In the genomic region with DNA sequence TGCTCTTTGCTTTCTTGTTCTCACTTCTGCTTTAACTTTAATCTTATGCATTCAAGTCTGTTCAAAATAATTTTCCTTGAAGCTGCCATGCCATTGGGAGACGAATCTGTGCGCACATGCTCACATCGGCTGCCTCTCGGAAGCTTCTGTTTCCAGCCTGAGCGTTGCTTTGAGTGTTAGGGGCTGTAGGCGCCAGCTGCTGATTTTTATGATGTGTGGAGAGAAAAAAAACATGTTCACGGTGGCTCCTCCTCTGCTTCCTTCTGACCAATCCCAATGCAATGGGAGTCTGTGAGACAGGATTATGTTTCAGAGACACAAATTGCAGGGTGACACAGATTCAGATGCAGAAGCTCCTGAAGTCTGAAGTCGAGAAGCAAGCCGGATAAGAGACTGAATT, we compare ENCODE assay signal across 9 cellular contexts. TPM values are rescaled to one million over a fixed set of nuclear protein-coding genes. Genes with fewer than 3 reads are reported as not detected.
DNase-seq lines count a peak whose midpoint lies in the region; ATAC-seq and TF ChIP-seq lines count a peak whose summit lies in the region.
"Had no signal": no experiment of that assay in that cellular context is flagged by ENCODE, and none has a peak within 500 bp of the region (broad histone marks: within the 10 kb centered on the region; RNA-seq: fewer than 3 reads in every experiment).

TSS of gene MC4R (minus strand) at position 178 of the 400 bp plus-strand sequence. CDS start 426 bp downstream, outside the sequence.

- H3K27me3 Mint-ChIP-seq in progenitor cell of endocrine pancreas, result peaks cover 8% of the 10 kb centered on the region
- no peaks in the 10 kb centered on the region for H3K27me3 Mint-ChIP-seq in activated CD8-positive, alpha-beta T cell treated with anti-CD3 and anti-CD28 coated beads, Interleukin-2, amount 10 ng/mL, durations not matched to agents 7 days and 5 days (ENCODE audit: low read depth)

- no peak for ATAC-seq in GM21619 (IDR thresholded peaks at IDR 0.05; ENCODE audit: unreplicated experiment)
- no peak for ATAC-seq in activated CD8-positive, alpha-beta T cell treated with anti-CD3 and anti-CD28 coated beads, Interleukin-2, amount 10 ng/mL, durations not matched to agents 7 days and 5 days
- no peak for ATAC-seq in HG03378 (IDR thresholded peaks at IDR 0.05; ENCODE audit: unreplicated experiment)

- peaks cover 5% of the 10 kb centered on the region for H3K9me3 Mint-ChIP-seq in progenitor cell of endocrine pancreas (ENCODE audit: low read depth)
- H3K9me3 Mint-ChIP-seq in activated CD8-positive, alpha-beta T cell treated with anti-CD3 and anti-CD28 coated beads, Interleukin-2, amount 10 ng/mL, durations not matched to agents 7 days and 5 days (ENCODE audit: insufficient read depth), result no peaks in the 10 kb centered on the region

- POLR2A ChIA-PET in activated CD8-positive, alpha-beta T cell treated with anti-CD3 and anti-CD28 coated beads, Interleukin-2, amount 10 ng/mL, durations not matched to agents 7 days and 5 days (lab: Charles Lee), result no interaction called here

- H3K4me1 Mint-ChIP-seq in progenitor cell of endocrine pancreas (ENCODE audit: low read depth), result peaks cover 5% of the 10 kb centered on the region
- H3K4me1 Mint-ChIP-seq in activated CD8-positive, alpha-beta T cell treated with anti-CD3 and anti-CD28 coated beads, Interleukin-2, amount 10 ng/mL, durations not matched to agents 7 days and 5 days (ENCODE audit: low read depth), result no peaks in the 10 kb centered on the region

- CTCF ChIA-PET in activated CD8-positive, alpha-beta T cell treated with anti-CD3 and anti-CD28 coated beads, Interleukin-2, amount 10 ng/mL, durations not matched to agents 7 days and 5 days (lab: Charles Lee), result no interaction called here

- H3K4me3 Mint-ChIP-seq in progenitor cell of endocrine pancreas (ENCODE audit: low read depth), result peak within 1 kb of the TSS; percentile 60
- H3K4me3 Mint-ChIP-seq in activated CD8-positive, alpha-beta T cell treated with anti-CD3 and anti-CD28 coated beads, Interleukin-2, amount 10 ng/mL, durations not matched to agents 7 days and 5 days, result no peak within 1 kb of the TSS

- no peaks in the 10 kb centered on the region for H3K36me3 Mint-ChIP-seq in progenitor cell of endocrine pancreas (ENCODE audit: insufficient read depth)
- H3K36me3 Mint-ChIP-seq in activated CD8-positive, alpha-beta T cell treated with anti-CD3 and anti-CD28 coated beads, Interleukin-2, amount 10 ng/mL, durations not matched to agents 7 days and 5 days (ENCODE audit: low read depth), result no peaks in the 10 kb centered on the region

- TF ChIP-seq CTCF in fibroblast of the aortic adventitia (IDR thresholded peaks at IDR 0.05; ENCODE audit: insufficient read depth, low read length) (no peak), progenitor cell of endocrine pancreas (IDR thresholded peaks at IDR 0.05; ENCODE audit: unreplicated experiment) (no peak)

- no peak within 1 kb of the TSS for H3K27ac Mint-ChIP-seq in progenitor cell of endocrine pancreas
- no peak within 1 kb of the TSS for H3K27ac Mint-ChIP-seq in activated CD8-positive, alpha-beta T cell treated with anti-CD3 and anti-CD28 coated beads, Interleukin-2, amount 10 ng/mL, durations not matched to agents 7 days and 5 days

- peak within 1 kb of the TSS; percentile 7 for H3K4me3 ChIP-seq in fibroblast of the aortic adventitia (ENCODE audit: low read depth, low read length)

- DNase-seq in HPDE6-E6E7 (ENCODE audit: extremely low spot score) (peak; percentile 19), NCI-H82 (lab: John Stamatoyannopoulos, UW) (peak; percentile 96), fibroblast of the aortic adventitia (ENCODE audit: low read depth) (peak; percentile 53), progenitor cell of endocrine pancreas (ENCODE audit: low spot score, unreplicated experiment) (no peak)
- no peak for DNase-seq in activated CD8-positive, alpha-beta T cell treated with anti-CD3 and anti-CD28 coated beads, Interleukin-2, amount 10 ng/mL, durations not matched to agents 7 days and 5 days

RNA-seq across cellular contexts. Expression of gene MC4R, which starts in this region (rescaled TPM):
- total RNA-seq in fibroblast of the aortic adventitia (ENCODE audit: low replicate concordance) (not detected in 2 replicates), progenitor cell of endocrine pancreas (not detected in 2 replicates)
- not detected for total RNA-seq in activated CD8-positive, alpha-beta T cell treated with anti-CD3 and anti-CD28 coated beads, Interleukin-2, amount 10 ng/mL, durations not matched to agents 7 days and 5 days
- total RNA-seq: pulmonary artery endothelial cell; T-helper 2 cell treated with Interferon-gamma antibody and Interleukin-4, amounts not matched to agents 100 ng/mL and 5 ng/mL, for 36 hours had no signal

Comparison
In these comparisons a context has a peak if more than half of its experiments do, and no peak if none do; other contexts are left out.
1. Peak in DNase-seq and H3K4me3 ChIP-seq in fibroblast of the aortic adventitia; RNA of the gene not detected or under 1 TPM.
2. DNase-seq: peak in HPDE6-E6E7 (single experiment) and NCI-H82 (single experiment); none in progenitor cell of endocrine pancreas (single experiment) and activated CD8-positive, alpha-beta T cell treated with anti-CD3 and anti-CD28 coated beads, Interleukin-2, amount 10 ng/mL, durations not matched to agents 7 days and 5 days (single experiment).